In the genomic region with DNA sequence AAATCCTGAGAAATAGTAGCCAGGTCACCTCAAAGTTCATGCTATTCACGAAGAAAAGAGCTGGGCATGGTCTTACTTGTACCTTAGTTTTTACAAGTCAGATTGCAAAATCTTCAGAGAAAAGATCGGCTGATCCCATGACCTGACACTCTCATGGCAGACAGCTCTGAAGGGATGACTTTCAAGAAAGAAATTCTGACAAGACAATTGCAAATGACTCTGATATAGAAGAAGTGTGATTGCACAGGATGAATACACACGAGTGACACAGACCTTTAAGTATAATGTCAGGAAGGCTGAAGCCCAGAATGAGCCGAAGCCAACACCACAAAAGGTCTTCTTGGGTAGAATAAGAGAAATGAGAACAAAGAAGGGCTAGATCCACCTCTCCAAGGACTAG, we compare ENCODE assay signal across 36 cellular contexts. TPM values are rescaled to one million over a fixed set of nuclear protein-coding genes. Genes with fewer than 3 reads are reported as not detected.
"Had no signal": no experiment of that assay in that cellular context is flagged by ENCODE, and none has a peak within 500 bp of the region (broad histone marks: within the 10 kb centered on the region; RNA-seq: fewer than 3 reads in every experiment).

No MANE protein-coding gene starts in this region.

- DNase-seq: activated B cell treated with CpG ODN at 0.5 μM for 24 hours; activated CD4-positive, alpha-beta memory T cell treated with anti-CD3 and anti-CD28 coated beads for 36 hours; activated CD4-positive, alpha-beta T cell treated with anti-CD3 and anti-CD28 coated beads for 4 hours; activated CD4-positive, alpha-beta T cell treated with anti-CD3 and anti-CD28 coated beads, Interleukin-2, amount 10 ng/mL, durations not matched to agents 24 days and 14 days; activated CD4-positive, alpha-beta T cell treated with anti-CD3 and anti-CD28 coated beads, Interleukin-2, amount 50 U/mL, for 1 hour; activated CD4-positive, alpha-beta T cell treated with anti-CD3 and anti-CD28 coated beads, Interleukin-2, amount 50 U/mL, for 4 hours; activated CD4-positive, CD25-positive, alpha-beta regulatory T cell treated with anti-CD3 and anti-CD28 coated beads, Interleukin-2, amount 50 U/mL, for 72 hours; activated CD8-positive, alpha-beta memory T cell treated with anti-CD3 and anti-CD28 coated beads, Interleukin-2, amount 50 U/mL, for 4 hours; activated CD8-positive, alpha-beta T cell treated with anti-CD3 and anti-CD28 coated beads for 36 hours; activated effector memory CD4-positive, alpha-beta T cell treated with anti-CD3 and anti-CD28 coated beads, Interleukin-2, amount 50 U/mL, for 16 hours; activated gamma-delta T cell treated with Interleukin-2 at 50 U/mL for 16 hours; activated naive CD4-positive, alpha-beta T cell; activated naive CD4-positive, alpha-beta T cell treated with anti-CD3 and anti-CD28 coated beads for 36 hours; activated naive CD4-positive, alpha-beta T cell treated with anti-CD3 and anti-CD28 coated beads, Interleukin-2, amount 50 U/mL, for 16 hours; activated naive CD8-positive, alpha-beta T cell treated with anti-CD3 and anti-CD28 coated beads for 36 hours; activated T-cell treated with anti-CD3 and anti-CD28 coated beads for 4 hours; activated T-cell treated with anti-CD3 and anti-CD28 coated beads, Interleukin-2, amount 50 U/mL, for 1 hour; activated T-cell treated with anti-CD3 and anti-CD28 coated beads, Interleukin-2, amount 50 U/mL, for 4 hours; activated T-cell treated with anti-CD3 and anti-CD28 coated beads, Interleukin-2, amount 50 U/mL, for 72 hours; adrenal gland; amniotic stem cell; aorta; body of pancreas; brain microvascular endothelial cell; central memory CD4-positive, alpha-beta T cell; SW 1271; T-helper 1 cell; T-helper 2 cell; T-helper 9 cell had no signal

- H3K36me3 ChIP-seq: adrenal gland, brain microvascular endothelial cell had no signal

- H3K9me3 ChIP-seq: adrenal gland, body of pancreas had no signal

- H3K4me3 ChIP-seq: adrenal gland, body of pancreas had no signal

- FAIRE-seq: astrocyte, TTC549 had no signal

- H3K27me3 ChIP-seq: adrenal gland, brain microvascular endothelial cell had no signal

- H3K4me1 ChIP-seq: adrenal gland, body of pancreas had no signal

- H3K27ac ChIP-seq: adrenal gland, body of pancreas, brain microvascular endothelial cell, VCaP had no signal

RNA-seq across cellular contexts. Expression of a gene that starts 59.4 kb away (rescaled TPM):
- total RNA-seq: activated B cell treated with CpG ODN at 0.5 μM for 24 hours; activated CD4-positive, alpha-beta memory T cell treated with anti-CD3 and anti-CD28 coated beads for 36 hours; activated CD4-positive, alpha-beta T cell treated with anti-CD3 and anti-CD28 coated beads, Interleukin-2, amount 10 ng/mL, durations not matched to agents 24 days and 14 days; activated CD8-positive, alpha-beta memory T cell treated with anti-CD3 and anti-CD28 coated beads for 36 hours; activated CD8-positive, alpha-beta T cell treated with anti-CD3 and anti-CD28 coated beads for 36 hours; activated naive CD4-positive, alpha-beta T cell treated with anti-CD3 and anti-CD28 coated beads for 36 hours; activated naive CD4-positive, alpha-beta T cell treated with anti-CD3 and anti-CD28 coated beads, Interleukin-2, amount 50 U/mL, for 72 hours; activated naive CD8-positive, alpha-beta T cell treated with anti-CD3 and anti-CD28 coated beads for 36 hours; activated T-cell treated with anti-CD3 and anti-CD28 coated beads, Interleukin-2, amount 50 U/mL, for 4 hours; activated T-helper 1 cell treated with anti-CD3 and anti-CD28 coated beads, Interleukin-12 subunit alpha, Interleukin-12 subunit beta, Interleukin-2, Interleukin-4 antibody, amounts not matched to agents 30 ng/mL and 10 ng/mL and 1 ng/mL, durations not matched to agents 14 hours and 24 hours and 36 hours; astrocyte; cardiac septum had no signal
